ENCODE assay signal across 1 cellular context in genomic region chr14:63770187-63770807, GRCh38.
TF ChIP-seq lines count a peak whose summit lies in the region.

No MANE protein-coding gene starts in this region.

TF ChIP-seq in GM23338, 12 proteins besides CTCF, POLR2A, EP300 and RAD21 (continued from another document):
- TF ChIP-seq ZNF462 (CRISPR knock-in tag; IDR thresholded peaks at IDR 0.05) (no peak), EZH2phosphoT487 (IDR thresholded peaks at IDR 0.05; ENCODE audit: unreplicated experiment) (no peak), ETS1 (IDR thresholded peaks at IDR 0.05) (no peak), ZNF114 (CRISPR knock-in tag; IDR thresholded peaks at IDR 0.05) (no peak), CREB1 (CRISPR knock-in tag; IDR thresholded peaks at IDR 0.05; ENCODE audit: low read depth) (no peak), JUNB (IDR thresholded peaks at IDR 0.05; ENCODE audit: unreplicated experiment) (no peak)
TF ChIP-seq in GM23338: peak in this region for 0.
